15 cellular contexts compared by ENCODE assay signal in the genomic region with DNA sequence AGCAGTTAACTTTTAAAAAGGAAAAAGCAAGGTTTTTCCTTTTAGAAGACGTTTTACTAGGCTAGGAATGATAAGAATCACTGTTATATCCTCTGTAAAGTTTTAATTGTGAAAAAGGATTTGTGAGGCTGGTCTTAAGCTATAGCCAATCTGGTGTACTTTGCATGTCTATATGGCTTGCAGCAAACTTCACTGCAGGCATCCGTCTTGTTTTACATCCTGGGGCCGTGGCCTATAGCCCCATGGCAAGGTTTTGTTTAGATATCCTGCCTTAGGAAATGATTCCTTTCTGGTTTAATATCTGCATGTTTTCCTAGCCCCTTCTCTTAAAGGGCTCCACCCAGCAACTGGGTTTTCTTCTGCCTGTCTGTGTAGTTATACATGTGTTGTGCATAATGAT.
DNase-seq lines count a peak whose midpoint lies in the region; ATAC-seq lines count a peak whose summit lies in the region.
"Had no signal": no experiment of that assay in that cellular context is flagged by ENCODE, and none has a peak within 500 bp of the region (broad histone marks: within the 10 kb centered on the region; RNA-seq: fewer than 3 reads in every experiment).

No MANE protein-coding gene starts in this region.

- H3K9me3 ChIP-seq in HUES48 (ENCODE audit: control insufficient read depth, insufficient read depth, low read length), result peaks cover 18% of the 10 kb centered on the region
- peaks cover 24% of the 10 kb centered on the region for H3K9me3 ChIP-seq in NT2/D1 (ENCODE audit: insufficient read depth, low read length)
- H3K9me3 ChIP-seq in iPS-20b (ENCODE audit: insufficient read depth, low read depth, low read length), result peaks cover 5% of the 10 kb centered on the region; the same call in 1 of the 2 replicates
- H3K9me3 ChIP-seq: BLaER1, Caco-2 had no signal

- peak overlapping the region; percentile 86 for H3K27ac ChIP-seq in HUES48 (ENCODE audit: low read depth, low read length)
- H3K27ac ChIP-seq in iPS-20b (ENCODE audit: low read length), result peak overlapping the region; percentile 37
- H3K27ac ChIP-seq: 22Rv1, BLaER1, KMS-11 had no signal

- no peak for ATAC-seq in GM18867 (IDR thresholded peaks at IDR 0.05; ENCODE audit: unreplicated experiment)
- ATAC-seq: HepG2 had no signal

- H3K36me3 ChIP-seq in HUES48 (ENCODE audit: control insufficient read depth, insufficient read depth, low read length) (no peaks in the 10 kb centered on the region), NT2/D1 (ENCODE audit: insufficient read depth, insufficient read length, low read length) (no peaks in the 10 kb centered on the region), iPS-20b (ENCODE audit: insufficient read depth, low read depth, low read length) (no peaks in the 10 kb centered on the region)
- H3K36me3 ChIP-seq: BLaER1 had no signal

- peak; percentile 34 for DNase-seq in ELF-1 (ENCODE audit: low read depth, low spot score)
- DNase-seq in NT2/D1 (ENCODE audit: low read depth, low spot score), result peak; percentile 43
- no peak for DNase-seq in LoVo (ENCODE audit: low spot score)
- DNase-seq in NCI-H524 (lab: John Stamatoyannopoulos, UW), result no peak
- DNase-seq: AML-193; Caco-2; CD8-positive, alpha-beta memory T cell; DMS53 had no signal

- H3K27me3 ChIP-seq in HUES48 (ENCODE audit: control insufficient read depth, insufficient read depth, low read length) (no peaks in the 10 kb centered on the region), NT2/D1 (ENCODE audit: insufficient read depth, insufficient read length) (no peaks in the 10 kb centered on the region), iPS-20b (ENCODE audit: insufficient read depth, low read length) (no peaks in the 10 kb centered on the region)
- H3K27me3 ChIP-seq: BLaER1 had no signal

- peaks cover 17% of the 10 kb centered on the region for H3K4me1 ChIP-seq in HUES48 (ENCODE audit: control insufficient read depth, insufficient read depth, low read length)
- H3K4me1 ChIP-seq in NT2/D1 (ENCODE audit: insufficient read depth, insufficient read length), result peaks cover 2% of the 10 kb centered on the region
- H3K4me1 ChIP-seq in iPS-20b (ENCODE audit: insufficient read depth, low read length), result peaks cover 20% of the 10 kb centered on the region; the same call in 1 of the 2 replicates
- H3K4me1 ChIP-seq: BLaER1, Caco-2 had no signal

- no peak overlapping the region; the same call in 1 of the 2 replicates for H3K9ac ChIP-seq in HUES48 (ENCODE audit: low read depth, low read length)
- no peak overlapping the region for H3K9ac ChIP-seq in NT2/D1 (ENCODE audit: insufficient read length, low read depth)
- H3K9ac ChIP-seq in iPS-20b (ENCODE audit: low read depth, low read length), result peak overlapping the region; percentile 54; the same call in 1 of the 2 replicates
- H3K9ac ChIP-seq: BLaER1, KMS-11 had no signal

- H3K4me3 ChIP-seq in HUES48 (ENCODE audit: low read depth, low read length) (no peak overlapping the region), NT2/D1 (ENCODE audit: insufficient read length, low read depth) (no peak overlapping the region), iPS-20b (ENCODE audit: low read length) (no peak overlapping the region)
- H3K4me3 ChIP-seq: BLaER1 had no signal

Comparison
In these comparisons a context has a peak if more than half of its experiments do, and no peak if none do; other contexts are left out.
1. DNase-seq: peak in ELF-1 (single experiment) and NT2/D1 (single experiment); none in LoVo (single experiment) and NCI-H524 (0 of 2).